In the genomic region with DNA sequence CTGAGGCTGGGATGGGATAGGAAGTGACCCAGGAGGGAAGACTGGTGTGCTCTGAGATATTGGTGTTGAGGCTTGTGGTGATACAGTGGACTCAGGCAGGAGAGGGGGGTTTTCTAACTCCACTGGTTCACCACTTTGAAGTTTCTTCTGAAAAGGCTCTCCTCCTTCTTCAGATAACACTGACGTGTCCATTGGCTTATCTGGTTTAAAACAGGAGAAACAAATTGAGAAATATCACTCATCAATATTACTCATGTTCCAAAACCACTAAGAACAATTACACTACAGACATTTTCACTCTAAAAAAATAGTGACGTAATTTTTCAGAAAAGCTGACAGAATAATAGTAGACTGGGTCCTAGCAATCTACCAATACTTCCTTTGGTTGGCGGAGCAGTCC, we compare ENCODE assay signal across 1 cellular context.
TF ChIP-seq lines count a peak whose summit lies in the region.

No MANE protein-coding gene starts in this region.

TF ChIP-seq in GM23338, 12 proteins besides CTCF, POLR2A, EP300 and RAD21 (continued from another document):
- TF ChIP-seq, protein P1, sequence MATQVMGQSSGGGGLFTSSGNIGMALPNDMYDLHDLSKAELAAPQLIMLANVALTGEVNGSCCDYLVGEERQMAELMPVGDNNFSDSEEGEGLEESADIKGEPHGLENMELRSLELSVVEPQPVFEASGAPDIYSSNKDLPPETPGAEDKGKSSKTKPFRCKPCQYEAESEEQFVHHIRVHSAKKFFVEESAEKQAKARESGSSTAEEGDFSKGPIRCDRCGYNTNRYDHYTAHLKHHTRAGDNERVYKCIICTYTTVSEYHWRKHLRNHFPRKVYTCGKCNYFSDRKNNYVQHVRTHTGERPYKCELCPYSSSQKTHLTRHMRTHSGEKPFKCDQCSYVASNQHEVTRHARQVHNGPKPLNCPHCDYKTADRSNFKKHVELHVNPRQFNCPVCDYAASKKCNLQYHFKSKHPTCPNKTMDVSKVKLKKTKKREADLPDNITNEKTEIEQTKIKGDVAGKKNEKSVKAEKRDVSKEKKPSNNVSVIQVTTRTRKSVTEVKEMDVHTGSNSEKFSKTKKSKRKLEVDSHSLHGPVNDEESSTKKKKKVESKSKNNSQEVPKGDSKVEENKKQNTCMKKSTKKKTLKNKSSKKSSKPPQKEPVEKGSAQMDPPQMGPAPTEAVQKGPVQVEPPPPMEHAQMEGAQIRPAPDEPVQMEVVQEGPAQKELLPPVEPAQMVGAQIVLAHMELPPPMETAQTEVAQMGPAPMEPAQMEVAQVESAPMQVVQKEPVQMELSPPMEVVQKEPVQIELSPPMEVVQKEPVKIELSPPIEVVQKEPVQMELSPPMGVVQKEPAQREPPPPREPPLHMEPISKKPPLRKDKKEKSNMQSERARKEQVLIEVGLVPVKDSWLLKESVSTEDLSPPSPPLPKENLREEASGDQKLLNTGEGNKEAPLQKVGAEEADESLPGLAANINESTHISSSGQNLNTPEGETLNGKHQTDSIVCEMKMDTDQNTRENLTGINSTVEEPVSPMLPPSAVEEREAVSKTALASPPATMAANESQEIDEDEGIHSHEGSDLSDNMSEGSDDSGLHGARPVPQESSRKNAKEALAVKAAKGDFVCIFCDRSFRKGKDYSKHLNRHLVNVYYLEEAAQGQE (IDR thresholded peaks at IDR 0.05; ENCODE audit: unreplicated experiment) = no peak
- TF ChIP-seq EZH2phosphoT487 (IDR thresholded peaks at IDR 0.05; ENCODE audit: unreplicated experiment) = no peak
- TF ChIP-seq JUNB (IDR thresholded peaks at IDR 0.05; ENCODE audit: unreplicated experiment) = no peak
- TF ChIP-seq, protein P2, sequence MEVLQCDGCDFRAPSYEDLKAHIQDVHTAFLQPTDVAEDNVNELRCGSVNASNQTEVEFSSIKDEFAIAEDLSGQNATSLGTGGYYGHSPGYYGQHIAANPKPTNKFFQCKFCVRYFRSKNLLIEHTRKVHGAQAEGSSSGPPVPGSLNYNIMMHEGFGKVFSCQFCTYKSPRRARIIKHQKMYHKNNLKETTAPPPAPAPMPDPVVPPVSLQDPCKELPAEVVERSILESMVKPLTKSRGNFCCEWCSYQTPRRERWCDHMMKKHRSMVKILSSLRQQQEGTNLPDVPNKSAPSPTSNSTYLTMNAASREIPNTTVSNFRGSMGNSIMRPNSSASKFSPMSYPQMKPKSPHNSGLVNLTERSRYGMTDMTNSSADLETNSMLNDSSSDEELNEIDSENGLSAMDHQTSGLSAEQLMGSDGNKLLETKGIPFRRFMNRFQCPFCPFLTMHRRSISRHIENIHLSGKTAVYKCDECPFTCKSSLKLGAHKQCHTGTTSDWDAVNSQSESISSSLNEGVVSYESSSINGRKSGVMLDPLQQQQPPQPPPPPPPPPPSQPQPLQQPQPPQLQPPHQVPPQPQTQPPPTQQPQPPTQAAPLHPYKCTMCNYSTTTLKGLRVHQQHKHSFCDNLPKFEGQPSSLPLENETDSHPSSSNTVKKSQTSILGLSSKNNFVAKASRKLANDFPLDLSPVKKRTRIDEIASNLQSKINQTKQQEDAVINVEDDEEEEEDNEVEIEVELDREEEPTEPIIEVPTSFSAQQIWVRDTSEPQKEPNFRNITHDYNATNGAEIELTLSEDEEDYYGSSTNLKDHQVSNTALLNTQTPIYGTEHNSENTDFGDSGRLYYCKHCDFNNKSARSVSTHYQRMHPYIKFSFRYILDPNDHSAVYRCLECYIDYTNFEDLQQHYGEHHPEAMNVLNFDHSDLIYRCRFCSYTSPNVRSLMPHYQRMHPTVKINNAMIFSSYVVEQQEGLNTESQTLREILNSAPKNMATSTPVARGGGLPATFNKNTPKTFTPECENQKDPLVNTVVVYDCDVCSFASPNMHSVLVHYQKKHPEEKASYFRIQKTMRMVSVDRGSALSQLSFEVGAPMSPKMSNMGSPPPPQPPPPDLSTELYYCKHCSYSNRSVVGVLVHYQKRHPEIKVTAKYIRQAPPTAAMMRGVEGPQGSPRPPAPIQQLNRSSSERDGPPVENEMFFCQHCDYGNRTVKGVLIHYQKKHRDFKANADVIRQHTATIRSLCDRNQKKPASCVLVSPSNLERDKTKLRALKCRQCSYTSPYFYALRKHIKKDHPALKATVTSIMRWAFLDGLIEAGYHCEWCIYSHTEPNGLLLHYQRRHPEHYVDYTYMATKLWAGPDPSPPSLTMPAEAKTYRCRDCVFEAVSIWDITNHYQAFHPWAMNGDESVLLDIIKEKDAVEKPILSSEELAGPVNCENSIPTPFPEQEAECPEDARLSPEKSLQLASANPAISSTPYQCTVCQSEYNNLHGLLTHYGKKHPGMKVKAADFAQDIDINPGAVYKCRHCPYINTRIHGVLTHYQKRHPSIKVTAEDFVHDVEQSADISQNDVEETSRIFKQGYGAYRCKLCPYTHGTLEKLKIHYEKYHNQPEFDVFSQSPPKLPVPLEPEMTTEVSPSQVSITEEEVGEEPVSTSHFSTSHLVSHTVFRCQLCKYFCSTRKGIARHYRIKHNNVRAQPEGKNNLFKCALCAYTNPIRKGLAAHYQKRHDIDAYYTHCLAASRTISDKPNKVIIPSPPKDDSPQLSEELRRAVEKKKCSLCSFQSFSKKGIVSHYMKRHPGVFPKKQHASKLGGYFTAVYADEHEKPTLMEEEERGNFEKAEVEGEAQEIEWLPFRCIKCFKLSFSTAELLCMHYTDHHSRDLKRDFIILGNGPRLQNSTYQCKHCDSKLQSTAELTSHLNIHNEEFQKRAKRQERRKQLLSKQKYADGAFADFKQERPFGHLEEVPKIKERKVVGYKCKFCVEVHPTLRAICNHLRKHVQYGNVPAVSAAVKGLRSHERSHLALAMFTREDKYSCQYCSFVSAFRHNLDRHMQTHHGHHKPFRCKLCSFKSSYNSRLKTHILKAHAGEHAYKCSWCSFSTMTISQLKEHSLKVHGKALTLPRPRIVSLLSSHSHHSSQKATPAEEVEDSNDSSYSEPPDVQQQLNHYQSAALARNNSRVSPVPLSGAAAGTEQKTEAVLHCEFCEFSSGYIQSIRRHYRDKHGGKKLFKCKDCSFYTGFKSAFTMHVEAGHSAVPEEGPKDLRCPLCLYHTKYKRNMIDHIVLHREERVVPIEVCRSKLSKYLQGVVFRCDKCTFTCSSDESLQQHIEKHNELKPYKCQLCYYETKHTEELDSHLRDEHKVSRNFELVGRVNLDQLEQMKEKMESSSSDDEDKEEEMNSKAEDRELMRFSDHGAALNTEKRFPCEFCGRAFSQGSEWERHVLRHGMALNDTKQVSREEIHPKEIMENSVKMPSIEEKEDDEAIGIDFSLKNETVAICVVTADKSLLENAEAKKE (CRISPR knock-in tag; IDR thresholded peaks at IDR 0.05) = no peak
- no peak for TF ChIP-seq NANOG (IDR thresholded peaks at IDR 0.05; ENCODE audit: borderline replicate concordance)
- TF ChIP-seq ZNF331 (CRISPR knock-in tag; IDR thresholded peaks at IDR 0.05; ENCODE audit: low read depth) = no peak
- no peak for TF ChIP-seq ZNF114 (CRISPR knock-in tag; IDR thresholded peaks at IDR 0.05)
